Comparison of ENCODE assay signal across 1 cellular context in the genomic region with DNA sequence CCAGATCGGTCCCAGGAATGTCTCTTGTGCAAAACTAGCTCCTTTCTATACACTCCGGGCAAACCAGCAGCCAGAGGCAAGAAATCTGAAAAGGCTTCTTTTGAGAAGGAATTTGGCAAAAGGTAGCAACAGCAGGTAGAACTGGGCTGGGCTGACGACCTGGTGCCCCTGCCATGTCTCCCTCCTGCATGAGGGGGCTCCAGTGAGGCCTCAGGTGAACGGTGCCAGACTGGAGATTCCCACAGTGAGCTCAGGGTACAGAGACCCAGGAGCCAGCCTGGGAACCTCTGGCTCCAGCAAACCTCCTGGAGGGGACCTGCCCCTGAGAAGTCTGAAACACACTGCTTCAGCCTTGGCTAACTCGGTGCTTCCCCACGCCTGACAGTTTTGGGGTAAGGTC.
TF ChIP-seq lines count a peak whose summit lies in the region.

No MANE protein-coding gene starts in this region.

TF ChIP-seq in HCT116, 20 proteins besides CTCF, POLR2A, EP300 and RAD21 (continued from another document):
- TF ChIP-seq, protein P1, sequence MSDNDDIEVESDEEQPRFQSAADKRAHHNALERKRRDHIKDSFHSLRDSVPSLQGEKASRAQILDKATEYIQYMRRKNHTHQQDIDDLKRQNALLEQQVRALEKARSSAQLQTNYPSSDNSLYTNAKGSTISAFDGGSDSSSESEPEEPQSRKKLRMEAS (IDR thresholded peaks at IDR 0.05) = no peak
